ENCODE assay signal across 43 cellular contexts in genomic region chrX:18639280-18639679, GRCh38. TPM values are rescaled to one million over a fixed set of nuclear protein-coding genes. Genes with fewer than 3 reads are reported as not detected.
"Had no signal": no experiment of that assay in that cellular context is flagged by ENCODE, and none has a peak within 500 bp of the region (broad histone marks: within the 10 kb centered on the region; RNA-seq: fewer than 3 reads in every experiment).

No MANE protein-coding gene starts in this region.

- H3K9me3 ChIP-seq: adrenal gland, esophagus squamous epithelium, gastroesophageal sphincter had no signal

- ATAC-seq: activated CD4-positive, CD25-positive, alpha-beta regulatory T cell treated with anti-CD3 and anti-CD28 coated beads, Interleukin-2, amount 50 U/mL, for 24 hours; activated CD8-positive, alpha-beta T cell treated with anti-CD3 and anti-CD28 coated beads for 36 hours; activated naive CD8-positive, alpha-beta T cell treated with anti-CD3 and anti-CD28 coated beads, Interleukin-2, amount 50 U/mL, for 24 hours; effector memory CD8-positive, alpha-beta T cell; gastroesophageal sphincter; T-helper 17 cell had no signal

- H3K4me3 Mint-ChIP-seq: activated B cell treated with CpG ODN at 0.5 μM for 24 hours; activated CD8-positive, alpha-beta T cell treated with anti-CD3 and anti-CD28 coated beads for 36 hours; activated naive CD4-positive, alpha-beta T cell treated with anti-CD3 and anti-CD28 coated beads for 36 hours; activated naive CD4-positive, alpha-beta T cell treated with anti-CD3 and anti-CD28 coated beads, Interleukin-2, amount 50 U/mL, for 24 hours; activated naive CD8-positive, alpha-beta T cell treated with anti-CD3 and anti-CD28 coated beads for 36 hours; activated naive CD8-positive, alpha-beta T cell treated with anti-CD3 and anti-CD28 coated beads, Interleukin-2, amount 50 U/mL, for 24 hours; activated T-helper 1 cell treated with anti-CD3 and anti-CD28 coated beads, Interleukin-12 subunit alpha, Interleukin-12 subunit beta, Interleukin-2, Interleukin-4 antibody, amounts not matched to agents 30 ng/mL and 10 ng/mL and 1 ng/mL, durations not matched to agents 14 hours and 24 hours and 36 hours; brain; central memory CD8-positive, alpha-beta T cell; dendritic cell treated with granulocyte-macrophage colony-stimulating factor and Interleukin-4, amounts not matched to agents 40 ng/mL and 50 ng/mL, for 4 days; effector memory CD8-positive, alpha-beta T cell; T-helper 17 cell; T-helper 2 cell treated with Interferon-gamma antibody and Interleukin-4, amounts not matched to agents 5 μg/mL and 100 μg/mL, for 36 hours had no signal

- H3K4me1 Mint-ChIP-seq: activated B cell treated with CpG ODN at 0.5 μM for 24 hours; activated naive CD4-positive, alpha-beta T cell treated with anti-CD3 and anti-CD28 coated beads, Interleukin-2, amount 50 U/mL, for 24 hours; activated naive CD8-positive, alpha-beta T cell treated with anti-CD3 and anti-CD28 coated beads for 36 hours; activated naive CD8-positive, alpha-beta T cell treated with anti-CD3 and anti-CD28 coated beads, Interleukin-2, amount 50 U/mL, for 24 hours; brain; central memory CD8-positive, alpha-beta T cell; T-helper 17 cell had no signal

- FAIRE-seq: endometrium, endothelial cell of umbilical vein had no signal

- DNase-seq: activated B cell treated with CpG ODN at 0.5 μM for 24 hours; activated CD4-positive, alpha-beta T cell treated with anti-CD3 and anti-CD28 coated beads for 48 hours; activated CD4-positive, alpha-beta T cell treated with anti-CD3 and anti-CD28 coated beads, Interleukin-2, amount 50 U/mL, for 1 hour; activated CD4-positive, alpha-beta T cell treated with anti-CD3 and anti-CD28 coated beads, Interleukin-2, amount 50 U/mL, for 48 hours; activated CD8-positive, alpha-beta memory T cell treated with anti-CD3 and anti-CD28 coated beads for 24 hours; activated CD8-positive, alpha-beta T cell treated with anti-CD3 and anti-CD28 coated beads for 36 hours; activated effector memory CD4-positive, alpha-beta T cell treated with anti-CD3 and anti-CD28 coated beads, Interleukin-2, amount 50 U/mL, for 16 hours; activated naive CD4-positive, alpha-beta T cell treated with anti-CD3 and anti-CD28 coated beads for 36 hours; activated naive CD8-positive, alpha-beta T cell treated with anti-CD3 and anti-CD28 coated beads for 36 hours; activated naive CD8-positive, alpha-beta T cell treated with anti-CD3 and anti-CD28 coated beads, Interleukin-2, amount 50 U/mL, for 24 hours; activated T-cell treated with anti-CD3 and anti-CD28 coated beads, Interleukin-2, amount 50 U/mL, for 1 hour; activated T-cell treated with anti-CD3 and anti-CD28 coated beads, Interleukin-2, amount 50 U/mL, for 48 hours; adrenal gland; amygdala; aorta; dorsolateral prefrontal cortex; effector memory CD8-positive, alpha-beta T cell; esophagus squamous epithelium; foreskin melanocyte; T-helper 1 cell; T-helper 17 cell; T1000; WERI-Rb-1 had no signal

- H3K27me3 ChIP-seq: adrenal gland, breast epithelium, cardiac muscle cell, esophagus squamous epithelium, gastroesophageal sphincter had no signal

- H3K9me3 Mint-ChIP-seq: activated CD8-positive, alpha-beta T cell treated with anti-CD3 and anti-CD28 coated beads for 36 hours; activated naive CD4-positive, alpha-beta T cell treated with anti-CD3 and anti-CD28 coated beads for 36 hours; activated naive CD4-positive, alpha-beta T cell treated with anti-CD3 and anti-CD28 coated beads, Interleukin-2, amount 50 U/mL, for 24 hours; activated naive CD8-positive, alpha-beta T cell treated with anti-CD3 and anti-CD28 coated beads for 36 hours; activated naive CD8-positive, alpha-beta T cell treated with anti-CD3 and anti-CD28 coated beads, Interleukin-2, amount 50 U/mL, for 24 hours; activated T-helper 1 cell treated with anti-CD3 and anti-CD28 coated beads, Interleukin-12 subunit alpha, Interleukin-12 subunit beta, Interleukin-2, Interleukin-4 antibody, amounts not matched to agents 30 ng/mL and 10 ng/mL and 1 ng/mL, durations not matched to agents 14 hours and 24 hours and 36 hours; activated T-helper 2 cell treated with anti-CD3 and anti-CD28 coated beads, Interferon-gamma antibody, Interleukin-2, Interleukin-4, amounts not matched to agents 10 μg/mL and 5 μg/mL and 100 μg/mL, durations not matched to agents 14 hours and 24 hours and 36 hours; central memory CD8-positive, alpha-beta T cell; dendritic cell treated with granulocyte-macrophage colony-stimulating factor and Interleukin-4, amounts not matched to agents 40 ng/mL and 50 ng/mL, for 4 days; effector memory CD8-positive, alpha-beta T cell; T-helper 2 cell treated with Interferon-gamma antibody and Interleukin-4, amounts not matched to agents 5 μg/mL and 100 μg/mL, for 36 hours had no signal

- H3K4me1 ChIP-seq: adrenal gland, breast epithelium, esophagus squamous epithelium, gastroesophageal sphincter had no signal

- H3K27me3 Mint-ChIP-seq: activated B cell treated with CpG ODN at 0.5 μM for 24 hours; activated CD8-positive, alpha-beta T cell treated with anti-CD3 and anti-CD28 coated beads for 36 hours; activated naive CD4-positive, alpha-beta T cell treated with anti-CD3 and anti-CD28 coated beads, Interleukin-2, amount 50 U/mL, for 24 hours; activated naive CD8-positive, alpha-beta T cell treated with anti-CD3 and anti-CD28 coated beads for 36 hours; activated naive CD8-positive, alpha-beta T cell treated with anti-CD3 and anti-CD28 coated beads, Interleukin-2, amount 50 U/mL, for 24 hours; brain; central memory CD8-positive, alpha-beta T cell; dendritic cell treated with granulocyte-macrophage colony-stimulating factor and Interleukin-4, amounts not matched to agents 40 ng/mL and 50 ng/mL, for 4 days; effector memory CD8-positive, alpha-beta T cell; T-helper 17 cell had no signal

- H3K27ac ChIP-seq: adrenal gland, breast epithelium, cardiac muscle cell, coronary artery, dorsolateral prefrontal cortex, epithelial cell of prostate, esophagus squamous epithelium, gastroesophageal sphincter had no signal

- H3K36me3 ChIP-seq: adrenal gland, breast epithelium, cardiac muscle cell, esophagus squamous epithelium, gastroesophageal sphincter had no signal

- H3K4me3 ChIP-seq: adrenal gland, breast epithelium, cardiac muscle cell, coronary artery, dorsolateral prefrontal cortex, esophagus squamous epithelium, gastroesophageal sphincter had no signal

- H3K27ac Mint-ChIP-seq: activated B cell treated with CpG ODN at 0.5 μM for 24 hours; activated CD8-positive, alpha-beta T cell treated with anti-CD3 and anti-CD28 coated beads for 36 hours; activated naive CD4-positive, alpha-beta T cell treated with anti-CD3 and anti-CD28 coated beads for 36 hours; activated naive CD4-positive, alpha-beta T cell treated with anti-CD3 and anti-CD28 coated beads, Interleukin-2, amount 50 U/mL, for 24 hours; activated naive CD8-positive, alpha-beta T cell treated with anti-CD3 and anti-CD28 coated beads for 36 hours; activated naive CD8-positive, alpha-beta T cell treated with anti-CD3 and anti-CD28 coated beads, Interleukin-2, amount 50 U/mL, for 24 hours; activated T-helper 1 cell treated with anti-CD3 and anti-CD28 coated beads, Interleukin-12 subunit alpha, Interleukin-12 subunit beta, Interleukin-2, Interleukin-4 antibody, amounts not matched to agents 30 ng/mL and 10 ng/mL and 1 ng/mL, durations not matched to agents 14 hours and 24 hours and 36 hours; activated T-helper 2 cell treated with anti-CD3 and anti-CD28 coated beads, Interferon-gamma antibody, Interleukin-2, Interleukin-4, amounts not matched to agents 10 μg/mL and 5 μg/mL and 100 μg/mL, durations not matched to agents 14 hours and 24 hours and 36 hours; brain; dendritic cell treated with granulocyte-macrophage colony-stimulating factor and Interleukin-4, amounts not matched to agents 40 ng/mL and 50 ng/mL, for 4 days; effector memory CD8-positive, alpha-beta T cell; T-helper 17 cell; T-helper 2 cell treated with Interferon-gamma antibody and Interleukin-4, amounts not matched to agents 5 μg/mL and 100 μg/mL, for 36 hours had no signal

RNA-seq across cellular contexts. Expression of gene RS1, which starts 32.6 kb away (rescaled TPM):
- total RNA-seq: activated B cell treated with CpG ODN at 0.5 μM for 24 hours; activated CD8-positive, alpha-beta T cell treated with anti-CD3 and anti-CD28 coated beads for 36 hours; activated naive CD4-positive, alpha-beta T cell treated with anti-CD3 and anti-CD28 coated beads for 36 hours; activated naive CD8-positive, alpha-beta T cell treated with anti-CD3 and anti-CD28 coated beads for 36 hours; activated T-helper 1 cell treated with anti-CD3 and anti-CD28 coated beads, Interleukin-12 subunit alpha, Interleukin-12 subunit beta, Interleukin-2, Interleukin-4 antibody, amounts not matched to agents 30 ng/mL and 10 ng/mL and 1 ng/mL, durations not matched to agents 14 hours and 24 hours and 36 hours; activated T-helper 2 cell treated with anti-CD3 and anti-CD28 coated beads, Interferon-gamma antibody, Interleukin-2, Interleukin-4, amounts not matched to agents 10 μg/mL and 5 μg/mL and 100 μg/mL, durations not matched to agents 14 hours and 24 hours and 36 hours; adrenal gland; aorta; breast epithelium; cardiac muscle cell; cerebellum; endothelial cell of umbilical vein; esophagus squamous epithelium; fibroblast of lung; fibroblast of villous mesenchyme; gastroesophageal sphincter; glomerular endothelial cell; T-helper 17 cell had no signal
- polyA plus RNA-seq: adrenal gland, aorta, cardiac muscle cell, endothelial cell of umbilical vein, esophagus, fibroblast of lung had no signal
